Comparison of ENCODE assay signal across 8 cellular contexts in the genomic region with DNA sequence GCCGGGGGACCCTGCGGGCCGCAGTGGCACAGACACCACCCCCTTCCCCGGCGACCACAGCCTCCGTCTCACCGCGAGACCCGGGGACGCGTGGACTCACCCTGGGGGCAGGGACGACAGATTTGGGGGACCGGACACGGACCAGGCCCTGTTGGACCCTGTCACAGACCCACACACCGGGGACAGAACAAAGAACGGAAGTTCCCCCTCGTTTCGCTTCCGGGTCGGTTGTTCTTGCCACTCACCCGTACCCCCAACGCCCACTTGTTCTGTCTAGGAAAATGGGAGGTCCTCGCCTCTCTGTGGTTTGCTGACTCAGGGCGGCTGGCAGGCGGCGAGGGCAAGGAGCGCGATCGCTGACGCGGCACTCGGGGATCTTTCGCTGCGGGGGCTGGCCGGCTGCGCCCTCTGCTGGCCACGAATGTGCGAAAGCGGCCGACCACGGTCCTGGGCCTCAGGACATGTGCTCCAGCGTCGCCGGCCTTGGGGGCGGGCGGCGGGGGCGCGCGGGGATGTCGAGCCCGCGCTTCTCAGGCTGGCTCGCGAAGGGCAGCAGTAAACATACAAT. TPM values are rescaled to one million over a fixed set of nuclear protein-coding genes. Genes with fewer than 3 reads are reported as not detected.
DNase-seq lines count a peak whose midpoint lies in the region; ATAC-seq and TF ChIP-seq lines count a peak whose summit lies in the region.

TSS of gene ZNF3 (minus strand) at position 189 of the 568 bp plus-strand sequence. CDS start 4,366 bp downstream, outside the sequence.

- peak within 1 kb of the TSS; percentile 93 for H3K27ac ChIP-seq in lower lobe of right lung

- intact Hi-C loops in lower lobe of right lung (cut with DNase I): no loop called here

- peak within 1 kb of the TSS; percentile 96 for H3K4me3 ChIP-seq in lower lobe of right lung

- H3K36me3 ChIP-seq in lower lobe of right lung: peaks cover 30% of the 10 kb centered on the region

- H3K4me1 ChIP-seq in lower lobe of right lung: peaks cover 35% of the 10 kb centered on the region

- no peaks in the 10 kb centered on the region for H3K27me3 ChIP-seq in lower lobe of right lung (ENCODE audit: low read depth)

- peak; percentile 96 for TF ChIP-seq CTCF in lower lobe of right lung (IDR thresholded peaks at IDR 0.05)

- H3K9me3 ChIP-seq in lower lobe of right lung: no peaks in the 10 kb centered on the region

- peak; percentile 97 for DNase-seq in COLO829 (ENCODE audit: low spot score)
- peak; percentile 85 for DNase-seq in HS-5 (ENCODE audit: low read depth)
- DNase-seq in NK-92 (lab: John Stamatoyannopoulos, UW; ENCODE audit: unreplicated experiment): peak; percentile 93
- DNase-seq in activated CD8-positive, alpha-beta memory T cell treated with anti-CD3 and anti-CD28 coated beads for 1 hour (ENCODE audit: extremely low read depth in 1 of 2, low read depth in 1 of 2): peak; percentile 94
- DNase-seq in effector CD4-positive, alpha-beta T cell: peak; percentile 97
- peak; percentile 98 for DNase-seq in lower lobe of right lung
- peak; percentile 91 to 97 (median 97) for DNase-seq in stimulated activated CD4-positive, alpha-beta T cell treated with anti-CD3 and anti-CD28 coated beads, TNF-alpha, amount 100 ng/mL, for 24 hours (ENCODE audit: low read depth in 3 of 3)

- ATAC-seq in GM19468 (IDR thresholded peaks at IDR 0.05; ENCODE audit: extremely low read depth, unreplicated experiment) (peak; percentile 63), lower lobe of right lung (peak; percentile 97 to 98)

RNA-seq across cellular contexts. Expression of gene ZNF3, which starts in this region (rescaled TPM):
- 23.0 TPM for total RNA-seq in lower lobe of right lung

Comparison
In these comparisons a context has a peak if more than half of its experiments do, and no peak if none do; other contexts are left out.
1. Peak in every context shown above with its lines: DNase-seq, ATAC-seq, H3K4me3 ChIP-seq and H3K27ac ChIP-seq.